14 cellular contexts compared by ENCODE assay signal in genomic region chr10:86664370-86665217, GRCh38. TPM values are rescaled to one million over a fixed set of nuclear protein-coding genes. Genes with fewer than 3 reads are reported as not detected.
DNase-seq lines count a peak whose midpoint lies in the region; ATAC-seq and TF ChIP-seq lines count a peak whose summit lies in the region.
"Had no signal": no experiment of that assay in that cellular context is flagged by ENCODE, and none has a peak within 500 bp of the region (broad histone marks: within the 10 kb centered on the region; RNA-seq: fewer than 3 reads in every experiment).

No MANE protein-coding gene starts in this region.

- CTCF ChIA-PET in HEK293 (lab: Yijun Ruan, JAX) = interaction anchor here (0.9 kb wide), 1 partner anchor 24 kb away, joined by 4 read pairs; no protein-coding TSS in a partner anchor
- CTCF ChIA-PET in activated CD8-positive, alpha-beta T cell treated with anti-CD3 and anti-CD28 coated beads, Interleukin-2, amount 10 ng/mL, durations not matched to agents 7 days and 5 days (lab: Charles Lee) = no interaction called here

- POLR2A ChIA-PET in HEK293 (lab: Yijun Ruan, JAX) = interaction anchor here (1.8 kb wide), 1 partner anchor 17 kb away, joined by 4 read pairs; no protein-coding TSS in a partner anchor
- POLR2A ChIA-PET in activated CD8-positive, alpha-beta T cell treated with anti-CD3 and anti-CD28 coated beads, Interleukin-2, amount 10 ng/mL, durations not matched to agents 7 days and 5 days (lab: Charles Lee) = interaction anchor here (0.6 kb wide), 1 partner anchor 733 kb away, joined by 3 read pairs; no protein-coding TSS in a partner anchor

- H3K27me3 Mint-ChIP-seq in activated CD8-positive, alpha-beta T cell treated with anti-CD3 and anti-CD28 coated beads, Interleukin-2, amount 10 ng/mL, durations not matched to agents 7 days and 5 days (ENCODE audit: low read depth) = no peaks in the 10 kb centered on the region
- H3K27me3 Mint-ChIP-seq: stimulated activated memory B cell treated with anti-CD40 and anti-IgM and Interleukin-4, amounts not matched to agents 10 μg/mL and 1 μg/mL and 100 μg/mL, for 72 hours had no signal

- no peaks in the 10 kb centered on the region for H3K36me3 Mint-ChIP-seq in activated CD8-positive, alpha-beta T cell treated with anti-CD3 and anti-CD28 coated beads, Interleukin-2, amount 10 ng/mL, durations not matched to agents 7 days and 5 days (ENCODE audit: low read depth)
- H3K36me3 Mint-ChIP-seq: natural killer cell; stimulated activated memory B cell treated with anti-CD40 and anti-IgM and Interleukin-4, amounts not matched to agents 10 μg/mL and 1 μg/mL and 100 μg/mL, for 72 hours had no signal

- no peaks in the 10 kb centered on the region for H3K9me3 Mint-ChIP-seq in activated CD8-positive, alpha-beta T cell treated with anti-CD3 and anti-CD28 coated beads, Interleukin-2, amount 10 ng/mL, durations not matched to agents 7 days and 5 days (ENCODE audit: insufficient read depth)
- H3K9me3 Mint-ChIP-seq: natural killer cell; stimulated activated memory B cell treated with anti-CD40 and anti-IgM and Interleukin-4, amounts not matched to agents 10 μg/mL and 1 μg/mL and 100 μg/mL, for 72 hours had no signal

- H3K9me3 ChIP-seq in HEK293 (ENCODE audit: control insufficient read depth, insufficient read depth, low read depth, low read length) = no peaks in the 10 kb centered on the region
- H3K9me3 ChIP-seq: BLaER1 treated with 17β-estradiol and CSF1 and Interleukin-3, amounts not matched to agents 10 nM and 100 nM; vagina had no signal

- TF ChIP-seq CTCF in HEK293 (tag by site-specific recombination; IDR thresholded peaks at IDR 0.05) = no peak

- peaks cover 9% of the 10 kb centered on the region for H3K4me1 ChIP-seq in HEK293 (ENCODE audit: control insufficient read depth, insufficient read depth, low read length)

- no peaks in the 10 kb centered on the region for H3K4me1 Mint-ChIP-seq in activated CD8-positive, alpha-beta T cell treated with anti-CD3 and anti-CD28 coated beads, Interleukin-2, amount 10 ng/mL, durations not matched to agents 7 days and 5 days (ENCODE audit: low read depth)
- H3K4me1 Mint-ChIP-seq: natural killer cell had no signal

- intact Hi-C loops in left ventricle myocardium superior (cut with micrococcal nuclease) = no loop called here
- intact Hi-C loops in sciatic nerve (cut with DNase I) = no loop called here

- no peak overlapping the region for H3K4me3 ChIP-seq in HEK293 (ENCODE audit: low read depth, low read length)
- H3K4me3 ChIP-seq: BLaER1 treated with 17β-estradiol and CSF1 and Interleukin-3, amounts not matched to agents 10 nM and 100 nM; SK-N-MC; vagina had no signal

- ATAC-seq in left ventricle myocardium superior (peak; percentile 48), sciatic nerve (peak; percentile 6), HG03175 (IDR thresholded peaks at IDR 0.05; ENCODE audit: unreplicated experiment) (no peak)
- no peak for ATAC-seq in activated CD8-positive, alpha-beta T cell treated with anti-CD3 and anti-CD28 coated beads, Interleukin-2, amount 10 ng/mL, durations not matched to agents 7 days and 5 days
- ATAC-seq: natural killer cell; stimulated activated memory B cell treated with anti-CD40 and anti-IgM and Interleukin-4, amounts not matched to agents 10 μg/mL and 1 μg/mL and 100 μg/mL, for 72 hours had no signal

- H3K27ac Mint-ChIP-seq in activated CD8-positive, alpha-beta T cell treated with anti-CD3 and anti-CD28 coated beads, Interleukin-2, amount 10 ng/mL, durations not matched to agents 7 days and 5 days = no peak overlapping the region
- H3K27ac Mint-ChIP-seq: natural killer cell; stimulated activated memory B cell treated with anti-CD40 and anti-IgM and Interleukin-4, amounts not matched to agents 10 μg/mL and 1 μg/mL and 100 μg/mL, for 72 hours had no signal

- H3K4me3 Mint-ChIP-seq in activated CD8-positive, alpha-beta T cell treated with anti-CD3 and anti-CD28 coated beads, Interleukin-2, amount 10 ng/mL, durations not matched to agents 7 days and 5 days = no peak overlapping the region
- H3K4me3 Mint-ChIP-seq: natural killer cell; stimulated activated memory B cell treated with anti-CD40 and anti-IgM and Interleukin-4, amounts not matched to agents 10 μg/mL and 1 μg/mL and 100 μg/mL, for 72 hours had no signal

- H3K27ac ChIP-seq in HEK293 (ENCODE audit: extremely low read depth, low read depth, low read length) = no peak overlapping the region
- H3K27ac ChIP-seq: BLaER1 treated with 17β-estradiol and CSF1 and Interleukin-3, amounts not matched to agents 10 nM and 100 nM; SK-N-MC; vagina had no signal

- DNase-seq in astrocyte of the hippocampus (ENCODE audit: low read depth, low spot score) = peak; percentile 28
- DNase-seq in left ventricle myocardium superior = peak; percentile 86
- DNase-seq in sciatic nerve (ENCODE audit: low spot score) = no peak
- DNase-seq in activated CD8-positive, alpha-beta T cell treated with anti-CD3 and anti-CD28 coated beads, Interleukin-2, amount 10 ng/mL, durations not matched to agents 7 days and 5 days = no peak
- DNase-seq in effector CD4-positive, alpha-beta T cell = no peak
- DNase-seq: natural killer cell, NCI-H2227 treated with DMSO at 0.1 percent for 48 hours had no signal

- no peaks in the 10 kb centered on the region for H3K36me3 ChIP-seq in HEK293 (ENCODE audit: control insufficient read depth in 2 of 2, insufficient read depth in 1 of 2, low read length in 2 of 2)
- H3K36me3 ChIP-seq: BLaER1 treated with 17β-estradiol and CSF1 and Interleukin-3, amounts not matched to agents 10 nM and 100 nM; vagina had no signal

TF ChIP-seq in HEK293, 187 proteins besides CTCF, POLR2A, EP300 and RAD21:
- no peak for TF ChIP-seq ZNF626 (tag by site-specific recombination; IDR thresholded peaks at IDR 0.05)
- no peak for TF ChIP-seq ZNF175 (tag by site-specific recombination; IDR thresholded peaks at IDR 0.05)
- no peak for TF ChIP-seq TCF7L2 (IDR thresholded peaks at IDR 0.05; ENCODE audit: borderline replicate concordance, low read depth, low read length)
- no peak for TF ChIP-seq MYNN (tag by site-specific recombination; IDR thresholded peaks at IDR 0.05; ENCODE audit: borderline replicate concordance)
- peak; percentile 76 for TF ChIP-seq GLIS1 (tag by site-specific recombination; IDR thresholded peaks at IDR 0.05)
- TF ChIP-seq ZIC2 (tag by site-specific recombination; IDR thresholded peaks at IDR 0.05) = peak; percentile 69; the same call in 1 of the 2 replicates
- TF ChIP-seq ZNF664 (tag by site-specific recombination; IDR thresholded peaks at IDR 0.05) = no peak
- no peak for TF ChIP-seq ZNF521 (tag by site-specific recombination; IDR thresholded peaks at IDR 0.05)
- no peak for TF ChIP-seq ZNF416 (tag by site-specific recombination; IDR thresholded peaks at IDR 0.05)
- TF ChIP-seq ZNF660 (tag by site-specific recombination; IDR thresholded peaks at IDR 0.05) = no peak
- TF ChIP-seq ZFHX2 (tag by site-specific recombination; conservative IDR thresholded peaks at IDR 0.05) = peak; percentile 59; the same call in 1 of the 2 replicates
- no peak for TF ChIP-seq ZNF514 (tag by site-specific recombination; IDR thresholded peaks at IDR 0.05)
- TF ChIP-seq ZBTB1 (tag by site-specific recombination; IDR thresholded peaks at IDR 0.05) = no peak
- no peak for TF ChIP-seq ZNF335 (tag by site-specific recombination; conservative IDR thresholded peaks at IDR 0.05)
- TF ChIP-seq ZNF202 (tag by site-specific recombination; IDR thresholded peaks at IDR 0.05; ENCODE audit: borderline replicate concordance) = no peak
- TF ChIP-seq ZNF670 (tag by site-specific recombination; IDR thresholded peaks at IDR 0.05; ENCODE audit: low read depth) = no peak
- TF ChIP-seq ZNF302 (tag by site-specific recombination; IDR thresholded peaks at IDR 0.05; ENCODE audit: low read depth) = no peak

RNA-seq across cellular contexts. Expression of gene LDB3, which starts 3.7 kb away (rescaled TPM):
- 1,459 TPM for total RNA-seq in left ventricle myocardium superior
- 4.9 TPM for total RNA-seq in sciatic nerve
- total RNA-seq in activated CD8-positive, alpha-beta T cell treated with anti-CD3 and anti-CD28 coated beads, Interleukin-2, amount 10 ng/mL, durations not matched to agents 7 days and 5 days = under 1 TPM in 1 of 2 experiments, not detected in 1; 0.05 TPM
- total RNA-seq: epithelial cell of proximal tubule had no signal

RNA-seq across cellular contexts. Expression of gene OPN4, which starts 10.2 kb away (rescaled TPM):
- total RNA-seq in left ventricle myocardium superior = 0.25 TPM
- 0.18 TPM for total RNA-seq in sciatic nerve
- not detected for total RNA-seq in activated CD8-positive, alpha-beta T cell treated with anti-CD3 and anti-CD28 coated beads, Interleukin-2, amount 10 ng/mL, durations not matched to agents 7 days and 5 days
- total RNA-seq: epithelial cell of proximal tubule, natural killer cell, vagina had no signal

Comparison
In these comparisons a context has a peak if more than half of its experiments do, and no peak if none do; other contexts are left out.
1. DNase-seq: peak in astrocyte of the hippocampus (single experiment) and left ventricle myocardium superior (single experiment); none in sciatic nerve (single experiment), activated CD8-positive, alpha-beta T cell treated with anti-CD3 and anti-CD28 coated beads, Interleukin-2, amount 10 ng/mL, durations not matched to agents 7 days and 5 days (single experiment) and effector CD4-positive, alpha-beta T cell (single experiment).
2. ATAC-seq: peak in left ventricle myocardium superior (single experiment) and sciatic nerve (single experiment); none in activated CD8-positive, alpha-beta T cell treated with anti-CD3 and anti-CD28 coated beads, Interleukin-2, amount 10 ng/mL, durations not matched to agents 7 days and 5 days (single experiment) and HG03175 (single experiment).
3. RNA of gene LDB3, which starts 3.7 kb away (total RNA-seq): 1,459 TPM in left ventricle myocardium superior (single experiment); 4.9 TPM in sciatic nerve (single experiment) and 0.05 TPM in activated CD8-positive, alpha-beta T cell treated with anti-CD3 and anti-CD28 coated beads, Interleukin-2, amount 10 ng/mL, durations not matched to agents 7 days and 5 days; every median in the first group is over 100 times any median in the second.